In the genomic region with DNA sequence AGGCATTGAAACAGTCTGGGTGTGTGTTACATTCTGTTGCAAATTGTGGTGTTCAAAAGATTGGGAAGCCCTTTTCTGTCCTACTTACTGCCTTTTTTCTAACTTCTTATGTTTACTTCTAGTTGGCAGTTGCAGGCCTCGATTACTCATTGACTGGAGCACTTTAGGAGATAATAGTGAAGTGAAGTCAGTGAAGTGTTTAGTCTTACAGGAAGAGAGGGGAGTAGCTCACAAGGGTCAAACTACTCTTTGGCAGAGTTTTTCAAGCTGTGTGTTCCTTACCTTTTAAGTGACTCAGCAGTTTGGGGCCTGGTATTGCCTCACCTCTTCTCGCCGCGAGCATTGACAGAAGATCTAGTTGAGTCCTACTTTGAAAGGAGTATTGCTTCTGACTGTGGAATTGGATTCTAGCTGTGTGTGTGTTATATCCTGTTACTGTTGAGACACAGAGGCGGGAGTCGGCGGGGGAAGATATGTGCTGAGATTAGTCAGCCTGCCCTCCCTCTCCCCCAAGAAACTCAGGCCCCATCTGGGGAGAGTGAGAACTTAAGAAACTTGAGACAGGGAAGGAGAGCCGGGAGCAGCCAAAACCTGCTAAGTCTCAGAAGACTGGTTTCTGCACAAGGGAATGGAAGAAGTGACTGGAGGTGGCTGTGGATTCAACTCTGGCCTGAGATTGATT, we compare ENCODE assay signal across 8 cellular contexts. TPM values are rescaled to one million over a fixed set of nuclear protein-coding genes. Genes with fewer than 3 reads are reported as not detected.
DNase-seq lines count a peak whose midpoint lies in the region; ATAC-seq and TF ChIP-seq lines count a peak whose summit lies in the region.

No MANE protein-coding gene starts in this region.

- H3K4me1 Mint-ChIP-seq in H9: peaks cover 55 to 60% of the 10 kb centered on the region in 2 experiments
- peaks cover 28% of the 10 kb centered on the region for H3K4me1 Mint-ChIP-seq in activated T-cell treated with anti-CD3 and anti-CD28 coated beads, Interleukin-2, amount 50 U/mL, for 4 hours (ENCODE audit: low read depth)

- H3K79me1 ChIP-seq in H9 (ENCODE audit: insufficient read depth, low read depth, low read length, poor library complexity, severe bottlenecking) (no peaks in the 10 kb centered on the region), trophoblast cell (ENCODE audit: low read length) (peaks cover 6% of the 10 kb centered on the region)

- H3K4me3 Mint-ChIP-seq in H9: peak overlapping the region; percentile 6 to 8; a peak in 2 of 5 replicates
- peak overlapping the region; percentile 63 for H3K4me3 Mint-ChIP-seq in activated T-cell treated with anti-CD3 and anti-CD28 coated beads, Interleukin-2, amount 50 U/mL, for 4 hours

- H3K36me3 Mint-ChIP-seq in H9 (ENCODE audit: insufficient read depth in 1 of 3, low read depth in 3 of 3): peaks cover 0 to 5% (median 5%) of the 10 kb centered on the region in 3 experiments; a peak in 5 of 7 replicates
- peaks cover 2% of the 10 kb centered on the region for H3K36me3 Mint-ChIP-seq in activated T-cell treated with anti-CD3 and anti-CD28 coated beads, Interleukin-2, amount 50 U/mL, for 4 hours (ENCODE audit: insufficient read depth)

- peak overlapping the region; percentile 75 to 95 (median 95) for H3K27ac Mint-ChIP-seq in H9

- no peak overlapping the region for H3K56ac ChIP-seq in H9 (ENCODE audit: insufficient read length, low read depth, low read length)

- H4K20me1 ChIP-seq in H9 (ENCODE audit: control insufficient read depth, insufficient read depth, insufficient read length): no peaks in the 10 kb centered on the region

- H3K4ac ChIP-seq in H9 (ENCODE audit: low read depth, low read length) (no peak overlapping the region), trophoblast cell (ENCODE audit: low read depth, low read length) (no peak overlapping the region)

- H3K79me2 ChIP-seq in H9 (ENCODE audit: insufficient read depth, low read length) (peaks cover 9% of the 10 kb centered on the region; the same call in 1 of the 2 replicates), trophoblast cell (ENCODE audit: control insufficient read depth, insufficient read depth, low read length, poor library complexity) (peaks cover 3% of the 10 kb centered on the region)

- H3K18ac ChIP-seq in H9 (ENCODE audit: insufficient read length, low read depth, low read length) (peak overlapping the region; percentile 12), trophoblast cell (ENCODE audit: low read length) (no peak overlapping the region)

- no CpG with 5 or more reads among the region's 8 CpGs for WGBS in H9 (ENCODE audit: extremely low coverage, insufficient read length, low lambda C conversion rate)
- 2 to 12% methylated on average over 3 to 8 of the region's 8 CpGs for WGBS in gastroesophageal sphincter (ENCODE audit: low coverage in 1 of 2), 2 donors
- no CpG with 5 or more reads among the region's 8 CpGs for WGBS in trophoblast cell (ENCODE audit: extremely low coverage, insufficient coverage, insufficient read length)

- H3K14ac ChIP-seq in H9 (ENCODE audit: insufficient read depth, low read length): peak overlapping the region; percentile 31; the same call in 1 of the 2 replicates
- H3K14ac ChIP-seq in trophoblast cell (ENCODE audit: low read length): no peak overlapping the region

- no peak for TF ChIP-seq POLR2A in gastroesophageal sphincter (IDR thresholded peaks at IDR 0.05)

- H3K23ac ChIP-seq in H9 (ENCODE audit: insufficient read length, low read depth, low read length) (no peak overlapping the region), trophoblast cell (ENCODE audit: low read length) (no peak overlapping the region)

- ATAC-seq in activated T-cell treated with anti-CD3 and anti-CD28 coated beads, Interleukin-2, amount 50 U/mL, for 4 hours: peak; percentile 84 to 91
- ATAC-seq in gastroesophageal sphincter: peak; percentile 93

- no peak for TF ChIP-seq EP300 in gastroesophageal sphincter (IDR thresholded peaks at IDR 0.05)

- no peak overlapping the region for H2BK120ac ChIP-seq in H9 (ENCODE audit: low read depth, low read length, poor library complexity, severe bottlenecking)
- H2BK120ac ChIP-seq in trophoblast cell (ENCODE audit: insufficient read depth, low read length, poor library complexity): no peak overlapping the region

- H2AK5ac ChIP-seq in H9 (ENCODE audit: insufficient read length, low read length) (no peak overlapping the region), trophoblast cell (ENCODE audit: low read length) (no peak overlapping the region)

- no peaks in the 10 kb centered on the region for H3K27me3 Mint-ChIP-seq in H9 (ENCODE audit: low read depth)
- H3K27me3 Mint-ChIP-seq in activated T-cell treated with anti-CD3 and anti-CD28 coated beads, Interleukin-2, amount 50 U/mL, for 4 hours (ENCODE audit: low read depth): no peaks in the 10 kb centered on the region

- H3K9ac ChIP-seq in H9 (ENCODE audit: extremely low read depth, insufficient read length, low read length): peak overlapping the region; percentile 48
- H3K9ac ChIP-seq in trophoblast cell (ENCODE audit: low read length): no peak overlapping the region

- TF ChIP-seq CTCF in H9 (conservative IDR thresholded peaks at IDR 0.05): no peak
- TF ChIP-seq CTCF in gastroesophageal sphincter (IDR thresholded peaks at IDR 0.05): peak in 1 of 4 experiments; percentile 10

- H2AFZ ChIP-seq in H9 (ENCODE audit: low read length): no peak overlapping the region
- H2AFZ ChIP-seq in trophoblast cell (ENCODE audit: insufficient read depth, low read length, poor library complexity): no peak overlapping the region

- peak overlapping the region; percentile 74 for H2BK5ac ChIP-seq in H9 (ENCODE audit: insufficient read length, low read length)
- H2BK5ac ChIP-seq in trophoblast cell (ENCODE audit: low read depth, low read length, poor library complexity): peak overlapping the region; percentile 59

- H4K12ac ChIP-seq in trophoblast cell (ENCODE audit: low read depth, low read length): no peak overlapping the region

- no peak overlapping the region for H4K8ac ChIP-seq in H9 (replicated peaks; ENCODE audit: insufficient read length, low read depth, low read length)
- H4K8ac ChIP-seq in trophoblast cell (ENCODE audit: low read depth, low read length): no peak overlapping the region

- H3K27me3 ChIP-seq in H9 (ENCODE audit: insufficient read depth, low read length) (no peaks in the 10 kb centered on the region), gastroesophageal sphincter (no peaks in the 10 kb centered on the region), trophoblast cell (ENCODE audit: insufficient read depth, low read length) (no peaks in the 10 kb centered on the region)

- no peak overlapping the region for H3T11ph ChIP-seq in H9 (ENCODE audit: low read length)

- H3K4me2 ChIP-seq in H9 (ENCODE audit: insufficient read depth, insufficient read length, low read length) (peak overlapping the region; percentile 68), trophoblast cell (ENCODE audit: low read length) (peak overlapping the region; percentile 57)

- H3K36me3 ChIP-seq in gastroesophageal sphincter (peaks cover 0 to 1% of the 10 kb centered on the region in 2 donors), trophoblast cell (ENCODE audit: control insufficient read depth in 1 of 2, insufficient read depth in 2 of 2, low read length in 2 of 2) (peaks cover 0 to 3% of the 10 kb centered on the region in 2 experiments)

- DNase-seq in GF-D8 (lab: John Stamatoyannopoulos, UW): peak; percentile 75
- peak; percentile 58 for DNase-seq in H9
- DNase-seq in NCI-H2107 treated with DMSO at 0.1 percent for 48 hours (lab: John Stamatoyannopoulos, UW; ENCODE audit: unreplicated experiment): peak; percentile 65
- peak; percentile 22 for DNase-seq in activated T-cell treated with anti-CD3 and anti-CD28 coated beads, Interleukin-2, amount 50 U/mL, for 4 hours
- DNase-seq in trophoblast cell: peak; percentile 83 to 85
- no peak for DNase-seq in SW480 (ENCODE audit: low spot score)
- no peak for DNase-seq in DMS114 treated with DMSO at 0.1 percent for 48 hours (lab: John Stamatoyannopoulos, UW; ENCODE audit: unreplicated experiment)

- H3K4me1 ChIP-seq in H9 (ENCODE audit: insufficient read depth, low read length) (peaks cover 14% of the 10 kb centered on the region), gastroesophageal sphincter (peaks cover 38 to 71% (median 41%) of the 10 kb centered on the region in 3 donors), trophoblast cell (ENCODE audit: control insufficient read depth in 1 of 2, insufficient read depth in 2 of 2, low read length in 2 of 2) (peaks cover 2 to 10% of the 10 kb centered on the region in 2 experiments)

- H3K23me2 ChIP-seq in H9 (ENCODE audit: insufficient read length, low read depth, low read length, poor library complexity, severe bottlenecking): no peaks in the 10 kb centered on the region

- H3K9me3 Mint-ChIP-seq in H9: no peaks in the 10 kb centered on the region
- H3K9me3 Mint-ChIP-seq in activated T-cell treated with anti-CD3 and anti-CD28 coated beads, Interleukin-2, amount 50 U/mL, for 4 hours: no peaks in the 10 kb centered on the region

- H3K4me3 ChIP-seq in gastroesophageal sphincter: peak overlapping the region; percentile 0 to 31
- no peak overlapping the region for H3K4me3 ChIP-seq in trophoblast cell (ENCODE audit: low read depth, low read length)

- H2BK20ac ChIP-seq in H9 (ENCODE audit: low read depth, low read length, poor library complexity, severe bottlenecking): peak overlapping the region; percentile 83

- H3K9me3 ChIP-seq in H9 (ENCODE audit: control insufficient read depth, low read depth, low read length): no peaks in the 10 kb centered on the region
- H3K9me3 ChIP-seq in gastroesophageal sphincter: no peaks in the 10 kb centered on the region
- no peaks in the 10 kb centered on the region for H3K9me3 ChIP-seq in trophoblast cell (ENCODE audit: insufficient read depth, low read depth, low read length)

- H4K91ac ChIP-seq in H9 (ENCODE audit: insufficient read length, low read depth, low read length) (no peak overlapping the region), trophoblast cell (ENCODE audit: low read depth, low read length) (peak overlapping the region; percentile 5)

- H3K27ac ChIP-seq in H9 (ENCODE audit: insufficient read length, low read depth, low read length) (peak overlapping the region; percentile 93), gastroesophageal sphincter (peak overlapping the region; percentile 75 to 79 (median 78)), trophoblast cell (ENCODE audit: low read depth, low read length) (peak overlapping the region; percentile 93)

- H4K5ac ChIP-seq in H9 (ENCODE audit: insufficient read length, low read depth, low read length): no peak overlapping the region

- no peak overlapping the region for H2BK15ac ChIP-seq in H9 (ENCODE audit: low read depth, low read length)

- H2BK12ac ChIP-seq in H9 (ENCODE audit: insufficient read length, low read depth, low read length) (no peak overlapping the region), trophoblast cell (ENCODE audit: low read length) (no peak overlapping the region)

RNA-seq across cellular contexts. Expression of gene AHCYL1, which starts 19.3 kb away (rescaled TPM):
- total RNA-seq in H9 (2021) (86.0 and 89.0 TPM in 2 replicates), gastroesophageal sphincter (100 to 1,000 TPM in 1 of 4 donors, 10 to 100 TPM in 3; 82.6 to 102 (median 92.4) TPM)
- total RNA-seq in activated T-cell treated with anti-CD3 and anti-CD28 coated beads, Interleukin-2, amount 50 U/mL, for 4 hours: 10 to 100 TPM; 45.4 to 48.3 (median 48.2) TPM
- 84.4 and 84.7 TPM in 2 replicates for polyA plus RNA-seq in trophoblast cell (2013)

RNA-seq across cellular contexts. Expression of gene STRIP1, which starts 30.5 kb away (rescaled TPM):
- 38.9 and 43.6 TPM in 2 replicates for total RNA-seq in H9 (2021)
- 10 to 100 TPM; 32.6 to 40.6 (median 38.2) TPM for total RNA-seq in activated T-cell treated with anti-CD3 and anti-CD28 coated beads, Interleukin-2, amount 50 U/mL, for 4 hours
- 10 to 100 TPM; 29.3 to 46.9 (median 35.9) TPM for total RNA-seq in gastroesophageal sphincter
- polyA plus RNA-seq in trophoblast cell (2013): 22.7 and 23.9 TPM in 2 replicates

Comparison
In these comparisons a context has a peak if more than half of its experiments do, and no peak if none do; other contexts are left out.
1. DNase-seq: peak in GF-D8 (single experiment), H9 (single experiment), NCI-H2107 treated with DMSO at 0.1 percent for 48 hours (single experiment), activated T-cell treated with anti-CD3 and anti-CD28 coated beads, Interleukin-2, amount 50 U/mL, for 4 hours (single experiment) and trophoblast cell (2 of 2); none in SW480 (single experiment) and DMS114 treated with DMSO at 0.1 percent for 48 hours (single experiment).
2. Peak in every context shown above with its lines, with median percentiles within 50 percentile points of each other: H3K27ac ChIP-seq.